ENCODE assay signal across 21 cellular contexts in genomic region chr2:119837759-119838158, GRCh38.
DNase-seq lines count a peak whose midpoint lies in the region; ATAC-seq and TF ChIP-seq lines count a peak whose summit lies in the region.
"Had no signal": no experiment of that assay in that cellular context is flagged by ENCODE, and none has a peak within 500 bp of the region (broad histone marks: within the 10 kb centered on the region; RNA-seq: fewer than 3 reads in every experiment).

No MANE protein-coding gene starts in this region.

- intact Hi-C loops in CD4-positive, alpha-beta T cell (cut with DNase I, micrococcal nuclease), result no loop called here
- intact Hi-C loops in left cardiac atrium (cut with DNase I), result no loop called here

- H3K27ac ChIP-seq in CD4-positive, alpha-beta T cell (ENCODE audit: low read depth, low read length), result no peak overlapping the region
- H3K27ac ChIP-seq in mesenchymal stem cell (ENCODE audit: low read length, poor library complexity, severe bottlenecking), result no peak overlapping the region
- H3K27ac ChIP-seq: Peyer's patch, SJSA1 had no signal

- H3K14ac ChIP-seq in mesenchymal stem cell (ENCODE audit: low read length in 2 of 2), result no peak overlapping the region

- no peak overlapping the region for H4K91ac ChIP-seq in mesenchymal stem cell (ENCODE audit: low read length)

- H3K36me3 ChIP-seq in mesenchymal stem cell (ENCODE audit: control insufficient read depth in 1 of 2, insufficient read depth in 2 of 2, low read depth in 1 of 2, low read length in 2 of 2), result peaks cover 0 to 13% of the 10 kb centered on the region in 2 experiments
- H3K36me3 ChIP-seq: Peyer's patch, SJSA1 had no signal

- H3K4me1 Mint-ChIP-seq in CD4-positive, alpha-beta T cell (ENCODE audit: low read depth), result peaks cover 75% of the 10 kb centered on the region

- H3K79me1 ChIP-seq in mesenchymal stem cell (replicated peaks; ENCODE audit: low read length, poor library complexity, severe bottlenecking), result peaks cover 13% of the 10 kb centered on the region

- no peak for DNase-seq in CD4-positive, alpha-beta T cell
- DNase-seq in HT-29 (ENCODE audit: low spot score), result peak; percentile 14
- peak; percentile 45 for DNase-seq in dermis blood vessel endothelial cell
- no peak for DNase-seq in mesenchymal stem cell
- no peak for DNase-seq in 8988T
- no peak for DNase-seq in left cardiac atrium
- DNase-seq: activated CD8-positive, alpha-beta memory T cell treated with anti-CD3 and anti-CD28 coated beads, Interleukin-2, amount 10 ng/mL, durations not matched to agents 7 days and 5 days; effector memory CD4-positive, alpha-beta T cell; HFFc6; NCI-H1092 treated with DMSO at 0.1 percent for 48 hours; NCI-H2029; NK-92 treated with Interleukin-12 subunit alpha and Interleukin-12 subunit beta, amount 100 ng/mL, for 24 hours; T-helper 1 cell had no signal

- no peak overlapping the region for H3K9ac ChIP-seq in mesenchymal stem cell (ENCODE audit: low read length)

- no peak overlapping the region for H2AFZ ChIP-seq in mesenchymal stem cell (ENCODE audit: low read depth, low read length)

- H4K8ac ChIP-seq in mesenchymal stem cell (ENCODE audit: low read length), result peak overlapping the region; percentile 35

- H3K4me2 ChIP-seq in mesenchymal stem cell (ENCODE audit: low read length, poor library complexity, severe bottlenecking), result no peak overlapping the region

- TF ChIP-seq CTCF in CD4-positive, alpha-beta T cell (IDR thresholded peaks at IDR 0.05), result no peak

- no peak overlapping the region for H3K4ac ChIP-seq in mesenchymal stem cell (ENCODE audit: low read depth in 1 of 2, low read length in 2 of 2)

- no peaks in the 10 kb centered on the region for H3K9me3 ChIP-seq in CD4-positive, alpha-beta T cell (ENCODE audit: control insufficient read depth, low read length)
- no peaks in the 10 kb centered on the region for H3K9me3 ChIP-seq in mesenchymal stem cell (ENCODE audit: control insufficient read depth, low read length)
- H3K9me3 ChIP-seq: Peyer's patch, SJSA1 had no signal

- peaks cover 3% of the 10 kb centered on the region for H3K4me1 ChIP-seq in mesenchymal stem cell (ENCODE audit: control insufficient read depth, insufficient read depth, low read depth, low read length)
- H3K4me1 ChIP-seq: Peyer's patch, SJSA1 had no signal

- H3K23ac ChIP-seq in mesenchymal stem cell (ENCODE audit: low read length in 2 of 2), result no peak overlapping the region

- POLR2A ChIA-PET in CD4-positive, alpha-beta T cell (lab: Charles Lee), result no interaction called here

- no peaks in the 10 kb centered on the region for H3K9me3 Mint-ChIP-seq in CD4-positive, alpha-beta T cell
- H3K9me3 Mint-ChIP-seq: activated CD4-positive, alpha-beta T cell treated with anti-CD3 and anti-CD28 coated beads, Interleukin-2, amount 10 ng/mL, durations not matched to agents 24 days and 14 days; HFFc6 had no signal

- H2BK12ac ChIP-seq in mesenchymal stem cell (ENCODE audit: low read length in 2 of 2), result peak overlapping the region in 1 of 2 experiments; percentile 83

- no peak overlapping the region for H2BK5ac ChIP-seq in mesenchymal stem cell (ENCODE audit: low read depth, low read length, poor library complexity, severe bottlenecking)

- no peaks in the 10 kb centered on the region for H3K27me3 ChIP-seq in CD4-positive, alpha-beta T cell (ENCODE audit: control insufficient read depth, insufficient read depth, low read length)
- H3K27me3 ChIP-seq in mesenchymal stem cell (ENCODE audit: control insufficient read depth in 1 of 2, insufficient read depth in 1 of 2, low read length in 2 of 2), result no peaks in the 10 kb centered on the region
- H3K27me3 ChIP-seq: Peyer's patch, SJSA1 had no signal

- CTCF ChIA-PET in CD4-positive, alpha-beta T cell (lab: Charles Lee), result no interaction called here

- H3K27ac Mint-ChIP-seq in CD4-positive, alpha-beta T cell, result peak overlapping the region; percentile 31
- H3K27ac Mint-ChIP-seq: activated CD4-positive, alpha-beta T cell treated with anti-CD3 and anti-CD28 coated beads, Interleukin-2, amount 10 ng/mL, durations not matched to agents 24 days and 14 days; activated naive CD8-positive, alpha-beta T cell treated with anti-CD3 and anti-CD28 coated beads for 36 hours; HFFc6 had no signal

- H3K18ac ChIP-seq in mesenchymal stem cell (ENCODE audit: low read depth in 1 of 2, low read length in 2 of 2), result no peak overlapping the region

- H2BK120ac ChIP-seq in mesenchymal stem cell (ENCODE audit: low read depth, low read length), result no peak overlapping the region

- no peaks in the 10 kb centered on the region for H3K27me3 Mint-ChIP-seq in CD4-positive, alpha-beta T cell
- H3K27me3 Mint-ChIP-seq: activated CD4-positive, alpha-beta T cell treated with anti-CD3 and anti-CD28 coated beads, Interleukin-2, amount 10 ng/mL, durations not matched to agents 24 days and 14 days; activated CD8-positive, alpha-beta memory T cell treated with anti-CD3 and anti-CD28 coated beads, Interleukin-2, amount 10 ng/mL, durations not matched to agents 7 days and 5 days; activated naive CD8-positive, alpha-beta T cell treated with anti-CD3 and anti-CD28 coated beads for 36 hours; progenitor cell of endocrine pancreas had no signal

- H3K36me3 Mint-ChIP-seq in CD4-positive, alpha-beta T cell (ENCODE audit: low read depth), result peaks cover 26% of the 10 kb centered on the region

- no peak overlapping the region for H2BK15ac ChIP-seq in mesenchymal stem cell (ENCODE audit: low read depth, poor library complexity, severe bottlenecking)

- 97% methylated on average over 12 of the region's 13 CpGs for WGBS in mesenchymal stem cell

- H3K4me3 Mint-ChIP-seq in CD4-positive, alpha-beta T cell, result no peak overlapping the region
- H3K4me3 Mint-ChIP-seq: activated CD4-positive, alpha-beta T cell treated with anti-CD3 and anti-CD28 coated beads, Interleukin-2, amount 10 ng/mL, durations not matched to agents 24 days and 14 days; activated CD8-positive, alpha-beta memory T cell treated with anti-CD3 and anti-CD28 coated beads, Interleukin-2, amount 10 ng/mL, durations not matched to agents 7 days and 5 days; activated naive CD8-positive, alpha-beta T cell treated with anti-CD3 and anti-CD28 coated beads for 36 hours; HFFc6 had no signal

- H3K4me3 ChIP-seq in mesenchymal stem cell (ENCODE audit: insufficient read depth in 1 of 2, low read depth in 1 of 2, low read length in 2 of 2), result no peak overlapping the region
- H3K4me3 ChIP-seq: GM12878, Peyer's patch, SJSA1 had no signal

- no peak for ATAC-seq in CD4-positive, alpha-beta T cell (ENCODE audit: poor library complexity)
- no peak for ATAC-seq in HG02759 (IDR thresholded peaks at IDR 0.05; ENCODE audit: unreplicated experiment)
- ATAC-seq in HG02885 (IDR thresholded peaks at IDR 0.05; ENCODE audit: poor library complexity, unreplicated experiment), result no peak
- no peak for ATAC-seq in left cardiac atrium
- ATAC-seq: activated CD8-positive, alpha-beta memory T cell treated with anti-CD3 and anti-CD28 coated beads, Interleukin-2, amount 10 ng/mL, durations not matched to agents 7 days and 5 days; GM12878 had no signal

- no peak overlapping the region for H2AK5ac ChIP-seq in mesenchymal stem cell (ENCODE audit: low read length, severe bottlenecking)

Comparison
In these comparisons a context has a peak if more than half of its experiments do, and no peak if none do; other contexts are left out.
1. DNase-seq: peak in HT-29 (single experiment) and dermis blood vessel endothelial cell (single experiment); none in CD4-positive, alpha-beta T cell (0 of 10), mesenchymal stem cell (single experiment), 8988T (single experiment) and left cardiac atrium (single experiment).